ENCODE assay signal across 22 cellular contexts in genomic region chr3:151209652-151210051, GRCh38. TPM values are rescaled to one million over a fixed set of nuclear protein-coding genes. Genes with fewer than 3 reads are reported as not detected.
DNase-seq lines count a peak whose midpoint lies in the region; ATAC-seq lines count a peak whose summit lies in the region.
"Had no signal": no experiment of that assay in that cellular context is flagged by ENCODE, and none has a peak within 500 bp of the region (broad histone marks: within the 10 kb centered on the region; RNA-seq: fewer than 3 reads in every experiment).

No MANE protein-coding gene starts in this region.

- peak overlapping the region; percentile 90 for H3K27ac Mint-ChIP-seq in activated CD8-positive, alpha-beta memory T cell treated with anti-CD3 and anti-CD28 coated beads, Interleukin-2, amount 10 ng/mL, durations not matched to agents 7 days and 5 days
- peak overlapping the region; percentile 78 to 83 for H3K27ac Mint-ChIP-seq in T-cell
- peak overlapping the region; percentile 90 for H3K27ac Mint-ChIP-seq in activated naive CD8-positive, alpha-beta T cell treated with anti-CD3 and anti-CD28 coated beads, Interleukin-2, amount 10 ng/mL, durations not matched to agents 7 days and 5 days
- H3K27ac Mint-ChIP-seq in natural killer cell treated with Interleukin-12 subunit alpha and Interleukin-12 subunit beta and Interleukin-15 and Interleukin-18, amount 100 ng/mL, for 72 hours: peak overlapping the region; percentile 78 to 96

- H3K9me3 Mint-ChIP-seq in activated CD8-positive, alpha-beta memory T cell treated with anti-CD3 and anti-CD28 coated beads, Interleukin-2, amount 10 ng/mL, durations not matched to agents 7 days and 5 days (ENCODE audit: low read depth): no peaks in the 10 kb centered on the region
- H3K9me3 Mint-ChIP-seq in T-cell: no peaks in the 10 kb centered on the region
- no peaks in the 10 kb centered on the region for H3K9me3 Mint-ChIP-seq in activated naive CD8-positive, alpha-beta T cell treated with anti-CD3 and anti-CD28 coated beads, Interleukin-2, amount 10 ng/mL, durations not matched to agents 7 days and 5 days
- no peaks in the 10 kb centered on the region for H3K9me3 Mint-ChIP-seq in natural killer cell treated with Interleukin-12 subunit alpha and Interleukin-12 subunit beta and Interleukin-15 and Interleukin-18, amount 100 ng/mL, for 72 hours

- POLR2A ChIA-PET in T-cell (lab: Charles Lee): no interaction called here
- POLR2A ChIA-PET in activated naive CD8-positive, alpha-beta T cell treated with anti-CD3 and anti-CD28 coated beads, Interleukin-2, amount 10 ng/mL, durations not matched to agents 7 days and 5 days (lab: Charles Lee): interaction anchor here (0.9 to 4.7 kb wide), 3 partner anchors 8 to 34 kb away, joined by 3 to 31 read pairs (median 3); partner anchors contain the start of gene GPR171

- ATAC-seq in activated CD8-positive, alpha-beta memory T cell treated with anti-CD3 and anti-CD28 coated beads, Interleukin-2, amount 10 ng/mL, durations not matched to agents 7 days and 5 days: peak; percentile 58
- ATAC-seq in T-cell (replicated peaks in 1 of 4): peak; percentile 66 to 73 (median 69)
- peak; percentile 32 for ATAC-seq in activated naive CD8-positive, alpha-beta T cell treated with anti-CD3 and anti-CD28 coated beads, Interleukin-2, amount 10 ng/mL, durations not matched to agents 7 days and 5 days (ENCODE audit: low read depth)
- peak in 1 of 2 donors; percentile 68 for ATAC-seq in natural killer cell treated with Interleukin-12 subunit alpha and Interleukin-12 subunit beta and Interleukin-15 and Interleukin-18, amount 100 ng/mL, for 72 hours
- ATAC-seq: A549, Panc1, pancreas, right cardiac atrium had no signal

- peaks cover 71% of the 10 kb centered on the region for H3K4me1 Mint-ChIP-seq in activated CD8-positive, alpha-beta memory T cell treated with anti-CD3 and anti-CD28 coated beads, Interleukin-2, amount 10 ng/mL, durations not matched to agents 7 days and 5 days
- peaks cover 61 to 63% (median 62%) of the 10 kb centered on the region in 3 donors for H3K4me1 Mint-ChIP-seq in T-cell
- peaks cover 60% of the 10 kb centered on the region for H3K4me1 Mint-ChIP-seq in activated naive CD8-positive, alpha-beta T cell treated with anti-CD3 and anti-CD28 coated beads, Interleukin-2, amount 10 ng/mL, durations not matched to agents 7 days and 5 days
- peaks cover 43 to 57% of the 10 kb centered on the region in 2 donors for H3K4me1 Mint-ChIP-seq in natural killer cell treated with Interleukin-12 subunit alpha and Interleukin-12 subunit beta and Interleukin-15 and Interleukin-18, amount 100 ng/mL, for 72 hours (ENCODE audit: low read depth in 2 of 2)

- CTCF ChIA-PET in activated CD8-positive, alpha-beta memory T cell treated with anti-CD3 and anti-CD28 coated beads, Interleukin-2, amount 10 ng/mL, durations not matched to agents 7 days and 5 days (lab: Charles Lee): interaction anchor here (1.5 to 5.7 kb wide), 6 partner anchors 9 to 70 kb away, joined by 6 to 63 read pairs (median 18); partner anchors contain the start of gene P2RY14
- CTCF ChIA-PET in T-cell (lab: Charles Lee): interaction anchor here in 1 of 2 donors (0.6 to 2.7 kb wide), 3 partner anchors 10 to 19 kb away, joined by 3 to 14 read pairs (median 3); no protein-coding TSS in a partner anchor

- peak overlapping the region; percentile 51 for H3K4me3 Mint-ChIP-seq in activated CD8-positive, alpha-beta memory T cell treated with anti-CD3 and anti-CD28 coated beads, Interleukin-2, amount 10 ng/mL, durations not matched to agents 7 days and 5 days
- peak overlapping the region in 1 of 3 donors; percentile 10 for H3K4me3 Mint-ChIP-seq in T-cell
- H3K4me3 Mint-ChIP-seq in activated naive CD8-positive, alpha-beta T cell treated with anti-CD3 and anti-CD28 coated beads, Interleukin-2, amount 10 ng/mL, durations not matched to agents 7 days and 5 days: peak overlapping the region; percentile 25
- peak overlapping the region; percentile 63 for H3K4me3 Mint-ChIP-seq in natural killer cell treated with Interleukin-12 subunit alpha and Interleukin-12 subunit beta and Interleukin-15 and Interleukin-18, amount 100 ng/mL, for 72 hours

- no peak for DNase-seq in activated CD8-positive, alpha-beta memory T cell treated with anti-CD3 and anti-CD28 coated beads, Interleukin-2, amount 10 ng/mL, durations not matched to agents 7 days and 5 days
- DNase-seq in activated CD8-positive, alpha-beta memory T cell treated with anti-CD3 and anti-CD28 coated beads, Interleukin-2, amount 50 U/mL, for 4 hours: no peak
- DNase-seq in T-cell (no peak), nucleus accumbens (lab: John Stamatoyannopoulos, UW) (no peak), DMS153 treated with DMSO at 0.1 percent for 48 hours (lab: John Stamatoyannopoulos, UW; ENCODE audit: unreplicated experiment) (no peak), NCI-H526 treated with DMSO at 0.1 percent for 48 hours (lab: John Stamatoyannopoulos, UW) (no peak)
- DNase-seq in activated naive CD8-positive, alpha-beta T cell treated with anti-CD3 and anti-CD28 coated beads, Interleukin-2, amount 10 ng/mL, durations not matched to agents 7 days and 5 days: no peak
- DNase-seq in natural killer cell treated with Interleukin-12 subunit alpha and Interleukin-12 subunit beta and Interleukin-15 and Interleukin-18, amount 100 ng/mL, for 72 hours (ENCODE audit: low spot score): no peak
- DNase-seq: activated CD4-positive, CD25-positive, alpha-beta regulatory T cell; DMS 273 treated with DMSO at 0.1 percent for 48 hours; mesenchymal stem cell; NCI-H1105; NCI-H2081 treated with DMSO at 0.1 percent for 48 hours; NCI-H446; NK-92 treated with Interleukin-12 subunit alpha and Interleukin-12 subunit beta, amount 100 ng/mL, for 24 hours; pancreas; right cardiac atrium; stimulated activated CD4-positive, alpha-beta T cell treated with anti-CD3 and anti-CD28 coated beads, Interleukin-15, amount 100 ng/mL, for 24 hours had no signal

- peaks cover 2% of the 10 kb centered on the region for H3K36me3 Mint-ChIP-seq in activated CD8-positive, alpha-beta memory T cell treated with anti-CD3 and anti-CD28 coated beads, Interleukin-2, amount 10 ng/mL, durations not matched to agents 7 days and 5 days
- H3K36me3 Mint-ChIP-seq in T-cell: no peaks in the 10 kb centered on the region
- H3K36me3 Mint-ChIP-seq in activated naive CD8-positive, alpha-beta T cell treated with anti-CD3 and anti-CD28 coated beads, Interleukin-2, amount 10 ng/mL, durations not matched to agents 7 days and 5 days: no peaks in the 10 kb centered on the region
- H3K36me3 Mint-ChIP-seq in natural killer cell treated with Interleukin-12 subunit alpha and Interleukin-12 subunit beta and Interleukin-15 and Interleukin-18, amount 100 ng/mL, for 72 hours: no peaks in the 10 kb centered on the region

- no peaks in the 10 kb centered on the region for H3K27me3 Mint-ChIP-seq in activated CD8-positive, alpha-beta memory T cell treated with anti-CD3 and anti-CD28 coated beads, Interleukin-2, amount 10 ng/mL, durations not matched to agents 7 days and 5 days
- no peaks in the 10 kb centered on the region for H3K27me3 Mint-ChIP-seq in T-cell
- H3K27me3 Mint-ChIP-seq in activated naive CD8-positive, alpha-beta T cell treated with anti-CD3 and anti-CD28 coated beads, Interleukin-2, amount 10 ng/mL, durations not matched to agents 7 days and 5 days: no peaks in the 10 kb centered on the region
- no peaks in the 10 kb centered on the region for H3K27me3 Mint-ChIP-seq in natural killer cell treated with Interleukin-12 subunit alpha and Interleukin-12 subunit beta and Interleukin-15 and Interleukin-18, amount 100 ng/mL, for 72 hours

RNA-seq across cellular contexts. Expression of gene GPR171, which starts 6.6 kb away (rescaled TPM):
- 100 to 1,000 TPM; 153 to 218 TPM for total RNA-seq in activated CD8-positive, alpha-beta memory T cell treated with anti-CD3 and anti-CD28 coated beads, Interleukin-2, amount 10 ng/mL, durations not matched to agents 7 days and 5 days
- total RNA-seq in T-cell: 10 to 100 TPM; 23.2 to 67.2 (median 51.9) TPM
- 100 to 1,000 TPM; 142 TPM for total RNA-seq in activated naive CD8-positive, alpha-beta T cell treated with anti-CD3 and anti-CD28 coated beads, Interleukin-2, amount 10 ng/mL, durations not matched to agents 7 days and 5 days
- 10 to 100 TPM; 21.3 to 66.1 TPM for total RNA-seq in natural killer cell treated with Interleukin-12 subunit alpha and Interleukin-12 subunit beta and Interleukin-15 and Interleukin-18, amount 100 ng/mL, for 72 hours
- total RNA-seq: SJSA1, temporal lobe had no signal
